ENCODE assay signal across 29 cellular contexts in genomic region chr6:44808148-44808547, GRCh38.
"Had no signal": no experiment of that assay in that cellular context is flagged by ENCODE, and none has a peak within 500 bp of the region (broad histone marks: within the 10 kb centered on the region; RNA-seq: fewer than 3 reads in every experiment).

No MANE protein-coding gene starts in this region.

- H3K4me3 ChIP-seq: adrenal gland, body of pancreas, esophagus muscularis mucosa, gastroesophageal sphincter had no signal

- H3K9me3 ChIP-seq: adrenal gland, body of pancreas, esophagus muscularis mucosa, gastroesophageal sphincter had no signal

- H3K27me3 ChIP-seq: adrenal gland, body of pancreas, esophagus muscularis mucosa, gastroesophageal sphincter had no signal

- DNase-seq: activated B cell treated with CpG ODN at 0.5 μM for 24 hours; activated CD4-positive, alpha-beta T cell treated with anti-CD3 and anti-CD28 coated beads for 48 hours; activated CD4-positive, alpha-beta T cell treated with anti-CD3 and anti-CD28 coated beads, Interleukin-2, amount 50 U/mL, for 1 hour; activated CD4-positive, alpha-beta T cell treated with anti-CD3 and anti-CD28 coated beads, Interleukin-2, amount 50 U/mL, for 48 hours; activated CD8-positive, alpha-beta memory T cell treated with anti-CD3 and anti-CD28 coated beads for 24 hours; activated CD8-positive, alpha-beta T cell treated with anti-CD3 and anti-CD28 coated beads for 36 hours; activated effector memory CD4-positive, alpha-beta T cell treated with anti-CD3 and anti-CD28 coated beads, Interleukin-2, amount 50 U/mL, for 16 hours; activated naive CD4-positive, alpha-beta T cell treated with anti-CD3 and anti-CD28 coated beads for 36 hours; activated naive CD8-positive, alpha-beta T cell treated with anti-CD3 and anti-CD28 coated beads for 36 hours; activated naive CD8-positive, alpha-beta T cell treated with anti-CD3 and anti-CD28 coated beads, Interleukin-2, amount 50 U/mL, for 24 hours; activated T-cell treated with anti-CD3 and anti-CD28 coated beads, Interleukin-2, amount 50 U/mL, for 1 hour; activated T-cell treated with anti-CD3 and anti-CD28 coated beads, Interleukin-2, amount 50 U/mL, for 48 hours; adrenal gland; amygdala; aorta; body of pancreas; caudate nucleus; cortex of kidney; dermis blood vessel endothelial cell; effector CD4-positive, alpha-beta T cell; effector memory CD8-positive, alpha-beta T cell; erythroblast; foreskin melanocyte; T-cell; T1000; WERI-Rb-1 had no signal

- H3K4me1 ChIP-seq: adrenal gland, body of pancreas, gastroesophageal sphincter had no signal

- ATAC-seq: activated CD4-positive, CD25-positive, alpha-beta regulatory T cell treated with anti-CD3 and anti-CD28 coated beads, Interleukin-2, amount 50 U/mL, for 24 hours; activated CD8-positive, alpha-beta T cell treated with anti-CD3 and anti-CD28 coated beads for 36 hours; activated naive CD8-positive, alpha-beta T cell treated with anti-CD3 and anti-CD28 coated beads, Interleukin-2, amount 50 U/mL, for 24 hours; body of pancreas; effector memory CD8-positive, alpha-beta T cell; gastroesophageal sphincter; T-cell had no signal

- H3K27ac ChIP-seq: adrenal gland, body of pancreas, esophagus muscularis mucosa, gastroesophageal sphincter, WERI-Rb-1 had no signal

- H3K36me3 ChIP-seq: adrenal gland, esophagus muscularis mucosa, gastroesophageal sphincter, WERI-Rb-1 had no signal
